Comparison of ENCODE assay signal across 27 cellular contexts in genomic region chr10:132249824-132250375, GRCh38.
"Had no signal": no experiment of that assay in that cellular context is flagged by ENCODE, and none has a peak within 500 bp of the region (broad histone marks: within the 10 kb centered on the region; RNA-seq: fewer than 3 reads in every experiment).

No MANE protein-coding gene starts in this region.

- H3K4me1 ChIP-seq: colonic mucosa, SJCRH30 had no signal

- H3K9me3 ChIP-seq: colonic mucosa, SJCRH30 had no signal

- H3K27me3 ChIP-seq: brain microvascular endothelial cell, colonic mucosa, SJCRH30 had no signal

- H3K27ac ChIP-seq: brain microvascular endothelial cell, colonic mucosa, SJCRH30, SK-N-MC had no signal

- H3K4me3 ChIP-seq: colonic mucosa, SJCRH30, SK-N-MC had no signal

- DNase-seq: activated CD4-positive, alpha-beta T cell treated with anti-CD3 and anti-CD28 coated beads, Interleukin-2, amount 10 ng/mL, durations not matched to agents 24 days and 14 days; activated CD4-positive, alpha-beta T cell treated with anti-CD3 and anti-CD28 coated beads, Interleukin-2, amount 50 U/mL, for 4 hours; activated CD8-positive, alpha-beta T cell treated with anti-CD3 and anti-CD28 coated beads for 36 hours; activated effector memory CD4-positive, alpha-beta T cell treated with anti-CD3 and anti-CD28 coated beads, Interleukin-2, amount 50 U/mL, for 16 hours; activated naive CD4-positive, alpha-beta T cell; activated naive CD4-positive, alpha-beta T cell treated with anti-CD3 and anti-CD28 coated beads, Interleukin-2, amount 50 U/mL, for 16 hours; activated naive CD8-positive, alpha-beta T cell treated with anti-CD3 and anti-CD28 coated beads for 36 hours; activated T-cell treated with anti-CD3 and anti-CD28 coated beads, Interleukin-2, amount 50 U/mL, for 1 hour; activated T-cell treated with anti-CD3 and anti-CD28 coated beads, Interleukin-2, amount 50 U/mL, for 72 hours; amniotic stem cell; aorta; brain microvascular endothelial cell; central memory CD4-positive, alpha-beta T cell; colonic mucosa; MM.1S; NCI-H1105 treated with DMSO at 0.1 percent for 48 hours; NCI-H1436; NCI-H1694; NCI-H1930; NCI-H2081 treated with DMSO at 0.1 percent for 48 hours; NCI-H226; NCI-H446 treated with DMSO at 0.1 percent for 48 hours; NCI-H524 treated with DMSO at 0.1 percent for 48 hours; SHP77; SJCRH30; T1000 had no signal

- H3K36me3 ChIP-seq: brain microvascular endothelial cell, colonic mucosa, SJCRH30 had no signal
